Comparison of ENCODE assay signal across 8 cellular contexts in the genomic region with DNA sequence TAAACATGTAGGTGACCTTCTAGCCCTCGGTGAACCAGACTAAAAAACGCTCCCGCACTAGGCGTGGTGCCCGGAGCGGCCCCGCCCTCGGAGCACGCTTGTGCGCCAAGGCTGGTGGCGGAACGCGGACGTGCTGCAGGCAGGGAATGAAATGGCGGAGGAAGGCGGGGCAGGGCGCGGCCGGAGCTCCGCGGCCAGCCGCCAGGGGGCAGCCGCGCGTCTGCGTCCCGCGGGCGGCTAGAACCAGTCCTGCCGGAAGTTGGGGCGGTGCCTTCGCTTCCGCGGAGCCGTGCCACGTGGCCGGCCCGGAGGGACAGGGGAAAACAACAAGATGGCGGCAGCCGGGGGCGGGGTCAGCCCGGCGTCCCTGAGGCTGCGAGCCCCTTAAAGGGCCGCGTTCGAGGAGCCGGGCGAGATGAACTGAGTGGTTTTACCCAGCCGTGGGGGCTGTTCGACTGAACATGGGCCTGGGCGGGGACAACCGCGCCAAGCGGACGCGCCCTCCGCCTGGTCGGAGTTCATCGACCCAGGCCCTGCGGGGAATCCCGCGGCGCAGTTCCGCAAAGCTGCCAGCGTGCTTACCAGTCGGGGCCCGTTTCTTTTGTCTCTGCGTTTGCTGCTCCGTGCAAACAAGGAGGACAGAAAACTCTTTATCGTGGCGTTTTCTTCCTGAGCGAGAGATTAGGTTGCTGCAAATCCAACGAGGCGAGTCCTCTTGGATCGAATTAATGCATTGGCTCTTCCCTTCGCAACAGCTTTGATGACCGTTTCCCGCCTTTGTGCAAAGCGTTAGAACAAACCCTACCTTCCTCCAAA.
A peak's percentile ranks its signal among the peaks of the same experiment; 100 is the strongest.
DNase-seq lines count a peak whose midpoint lies in the region; ATAC-seq and TF ChIP-seq lines count a peak whose summit lies in the region.

No MANE protein-coding gene starts in this region.

- peaks cover 62% of the 10 kb centered on the region for H3K4me1 Mint-ChIP-seq in activated T-cell treated with anti-CD3 and anti-CD28 coated beads, Interleukin-2, amount 50 U/mL, for 72 hours (ENCODE audit: low read depth)
- H3K4me1 Mint-ChIP-seq in naive B cell, result peaks cover 16 to 34% (median 24%) of the 10 kb centered on the region in 3 donors
- H3K4me1 Mint-ChIP-seq in stimulated activated effector memory CD8-positive, alpha-beta T cell treated with anti-CD3 and anti-CD28 coated beads, Interleukin-12 subunit alpha, Interleukin-12 subunit beta, amount 100 ng/mL, for 72 hours, result peaks cover 31% of the 10 kb centered on the region

- H3K4me3 ChIP-seq in KMS-11 (IDR thresholded peaks at IDR 0.05; ENCODE audit: insufficient read depth, low read depth, low read length) (no peak overlapping the region), esophagus squamous epithelium (peak overlapping the region; percentile 48 to 85 (median 64))

- H3K27ac Mint-ChIP-seq in activated T-cell treated with anti-CD3 and anti-CD28 coated beads, Interleukin-2, amount 50 U/mL, for 72 hours, result peak overlapping the region; percentile 98
- H3K27ac Mint-ChIP-seq in naive B cell, result peak overlapping the region; percentile 82 to 98 (median 97)
- peak overlapping the region; percentile 97 for H3K27ac Mint-ChIP-seq in stimulated activated effector memory CD8-positive, alpha-beta T cell treated with anti-CD3 and anti-CD28 coated beads, Interleukin-12 subunit alpha, Interleukin-12 subunit beta, amount 100 ng/mL, for 72 hours

- H3K27me3 ChIP-seq in KMS-11 (ENCODE audit: insufficient read depth, low read depth), result no peaks in the 10 kb centered on the region
- no peaks in the 10 kb centered on the region for H3K27me3 ChIP-seq in esophagus squamous epithelium

- peak overlapping the region; percentile 98 for H3K9ac ChIP-seq in KMS-11

- WGBS in esophagus squamous epithelium, 2 donors, result 0 to 1% methylated on average over 18 to 53 of the region's 80 CpGs

- peaks cover 52% of the 10 kb centered on the region for H3K79me2 ChIP-seq in KMS-11 (ENCODE audit: insufficient read depth, low read depth)

- no peaks in the 10 kb centered on the region for H4K20me1 ChIP-seq in KMS-11 (ENCODE audit: insufficient read depth)

- H3K9me3 ChIP-seq in esophagus squamous epithelium, result no peaks in the 10 kb centered on the region

- H3K36me3 Mint-ChIP-seq in activated T-cell treated with anti-CD3 and anti-CD28 coated beads, Interleukin-2, amount 50 U/mL, for 72 hours (ENCODE audit: insufficient read depth in 2 of 2), result peaks cover 2 to 4% of the 10 kb centered on the region in 2 donors
- no peaks in the 10 kb centered on the region for H3K36me3 Mint-ChIP-seq in naive B cell
- H3K36me3 Mint-ChIP-seq in stimulated activated effector memory CD8-positive, alpha-beta T cell treated with anti-CD3 and anti-CD28 coated beads, Interleukin-12 subunit alpha, Interleukin-12 subunit beta, amount 100 ng/mL, for 72 hours, result peaks cover 15% of the 10 kb centered on the region

- peak; percentile 98 for DNase-seq in Daoy (ENCODE audit: low read depth)
- DNase-seq in activated T-cell treated with anti-CD3 and anti-CD28 coated beads, Interleukin-2, amount 50 U/mL, for 72 hours, result peak; percentile 99 to 100
- DNase-seq in esophagus squamous epithelium (lab: John Stamatoyannopoulos, UW), result peak; percentile 85
- peak; percentile 100 for DNase-seq in naive B cell
- peak; percentile 99 for DNase-seq in stimulated activated effector memory CD8-positive, alpha-beta T cell treated with anti-CD3 and anti-CD28 coated beads, Interleukin-12 subunit alpha, Interleukin-12 subunit beta, amount 100 ng/mL, for 72 hours (ENCODE audit: low spot score in 2 of 2)

- peaks cover 0 to 1% of the 10 kb centered on the region in 2 donors for H3K9me3 Mint-ChIP-seq in activated T-cell treated with anti-CD3 and anti-CD28 coated beads, Interleukin-2, amount 50 U/mL, for 72 hours
- H3K9me3 Mint-ChIP-seq in naive B cell, result no peaks in the 10 kb centered on the region
- H3K9me3 Mint-ChIP-seq in stimulated activated effector memory CD8-positive, alpha-beta T cell treated with anti-CD3 and anti-CD28 coated beads, Interleukin-12 subunit alpha, Interleukin-12 subunit beta, amount 100 ng/mL, for 72 hours, result no peaks in the 10 kb centered on the region

- H3K27ac ChIP-seq in KMS-11 (peak overlapping the region; percentile 100), esophagus squamous epithelium (peak overlapping the region; percentile 97 to 100 (median 99))

- TF ChIP-seq CTCF in KMS-11 (conservative IDR thresholded peaks at IDR 0.05; ENCODE audit: low read depth, low read length), result peak; percentile 79
- TF ChIP-seq CTCF in esophagus squamous epithelium (IDR thresholded peaks at IDR 0.05), result peak; percentile 94 to 100 (median 100)

- H3K4me2 ChIP-seq in KMS-11, result peak overlapping the region; percentile 99

- H2AFZ ChIP-seq in KMS-11 (ENCODE audit: low read depth), result no peak overlapping the region

- H3K4me1 ChIP-seq in KMS-11 (ENCODE audit: low read depth, poor library complexity, severe bottlenecking), result peaks cover 48% of the 10 kb centered on the region
- H3K4me1 ChIP-seq in esophagus squamous epithelium, result peaks cover 13 to 78% (median 22%) of the 10 kb centered on the region in 3 donors

- peak in 3 of 4 donors; percentile 67 to 87 (median 69) for TF ChIP-seq POLR2A in esophagus squamous epithelium (IDR thresholded peaks at IDR 0.05)

- H3K36me3 ChIP-seq in KMS-11 (ENCODE audit: insufficient read depth) (no peaks in the 10 kb centered on the region), esophagus squamous epithelium (no peaks in the 10 kb centered on the region)

- peak; percentile 80 for ATAC-seq in GM21786 (IDR thresholded peaks at IDR 0.05; ENCODE audit: unreplicated experiment)
- peak; percentile 86 to 90 for ATAC-seq in activated T-cell treated with anti-CD3 and anti-CD28 coated beads, Interleukin-2, amount 50 U/mL, for 72 hours (replicated peaks in 1 of 2)
- ATAC-seq in naive B cell (ENCODE audit: low read depth in 2 of 2), result peak; percentile 80 to 83
- ATAC-seq in stimulated activated effector memory CD8-positive, alpha-beta T cell treated with anti-CD3 and anti-CD28 coated beads, Interleukin-12 subunit alpha, Interleukin-12 subunit beta, amount 100 ng/mL, for 72 hours, result peak; percentile 94

- intact Hi-C loops in esophagus squamous epithelium (cut with DNase I), result loop anchor here (5.0 kb wide), 1 partner anchor 108 kb away; no protein-coding TSS in a partner anchor

- H3K4me3 Mint-ChIP-seq in activated T-cell treated with anti-CD3 and anti-CD28 coated beads, Interleukin-2, amount 50 U/mL, for 72 hours, result peak overlapping the region; percentile 88 to 89
- peak overlapping the region; percentile 77 to 97 (median 93) for H3K4me3 Mint-ChIP-seq in naive B cell
- peak overlapping the region; percentile 79 for H3K4me3 Mint-ChIP-seq in stimulated activated effector memory CD8-positive, alpha-beta T cell treated with anti-CD3 and anti-CD28 coated beads, Interleukin-12 subunit alpha, Interleukin-12 subunit beta, amount 100 ng/mL, for 72 hours

- H3K27me3 Mint-ChIP-seq in activated T-cell treated with anti-CD3 and anti-CD28 coated beads, Interleukin-2, amount 50 U/mL, for 72 hours (ENCODE audit: low read depth), result no peaks in the 10 kb centered on the region
- no peaks in the 10 kb centered on the region for H3K27me3 Mint-ChIP-seq in naive B cell

TF ChIP-seq in PFSK-1, 5 proteins besides CTCF, POLR2A, EP300 and RAD21:
- peak; percentile 100 for TF ChIP-seq FOXP2 (optimal IDR thresholded peaks at IDR 0.05; ENCODE audit: borderline replicate concordance, extremely low read depth, extremely low read length, insufficient read depth)
- TF ChIP-seq POLR2AphosphoS5 (IDR thresholded peaks at IDR 0.05; ENCODE audit: low read depth, low read length), result peak; percentile 76
- TF ChIP-seq, protein P1, sequence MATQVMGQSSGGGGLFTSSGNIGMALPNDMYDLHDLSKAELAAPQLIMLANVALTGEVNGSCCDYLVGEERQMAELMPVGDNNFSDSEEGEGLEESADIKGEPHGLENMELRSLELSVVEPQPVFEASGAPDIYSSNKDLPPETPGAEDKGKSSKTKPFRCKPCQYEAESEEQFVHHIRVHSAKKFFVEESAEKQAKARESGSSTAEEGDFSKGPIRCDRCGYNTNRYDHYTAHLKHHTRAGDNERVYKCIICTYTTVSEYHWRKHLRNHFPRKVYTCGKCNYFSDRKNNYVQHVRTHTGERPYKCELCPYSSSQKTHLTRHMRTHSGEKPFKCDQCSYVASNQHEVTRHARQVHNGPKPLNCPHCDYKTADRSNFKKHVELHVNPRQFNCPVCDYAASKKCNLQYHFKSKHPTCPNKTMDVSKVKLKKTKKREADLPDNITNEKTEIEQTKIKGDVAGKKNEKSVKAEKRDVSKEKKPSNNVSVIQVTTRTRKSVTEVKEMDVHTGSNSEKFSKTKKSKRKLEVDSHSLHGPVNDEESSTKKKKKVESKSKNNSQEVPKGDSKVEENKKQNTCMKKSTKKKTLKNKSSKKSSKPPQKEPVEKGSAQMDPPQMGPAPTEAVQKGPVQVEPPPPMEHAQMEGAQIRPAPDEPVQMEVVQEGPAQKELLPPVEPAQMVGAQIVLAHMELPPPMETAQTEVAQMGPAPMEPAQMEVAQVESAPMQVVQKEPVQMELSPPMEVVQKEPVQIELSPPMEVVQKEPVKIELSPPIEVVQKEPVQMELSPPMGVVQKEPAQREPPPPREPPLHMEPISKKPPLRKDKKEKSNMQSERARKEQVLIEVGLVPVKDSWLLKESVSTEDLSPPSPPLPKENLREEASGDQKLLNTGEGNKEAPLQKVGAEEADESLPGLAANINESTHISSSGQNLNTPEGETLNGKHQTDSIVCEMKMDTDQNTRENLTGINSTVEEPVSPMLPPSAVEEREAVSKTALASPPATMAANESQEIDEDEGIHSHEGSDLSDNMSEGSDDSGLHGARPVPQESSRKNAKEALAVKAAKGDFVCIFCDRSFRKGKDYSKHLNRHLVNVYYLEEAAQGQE (IDR thresholded peaks at IDR 0.05; ENCODE audit: insufficient read depth in 1 of 2, low read depth in 2 of 2, low read length in 2 of 2), result peak in 1 of 2 experiments; percentile 32; a peak in 2 of 4 replicates
- peak; percentile 74 for TF ChIP-seq TAF1 (IDR thresholded peaks at IDR 0.05; ENCODE audit: borderline replicate concordance, insufficient read depth, low read length)
- peak; percentile 92 for TF ChIP-seq SIN3A (IDR thresholded peaks at IDR 0.05; ENCODE audit: borderline replicate concordance, insufficient read depth, low read length)
